ENCODE assay signal across 24 cellular contexts in genomic region chr2:128731994-128732650, GRCh38.
"Had no signal": no experiment of that assay in that cellular context is flagged by ENCODE, and none has a peak within 500 bp of the region (broad histone marks: within the 10 kb centered on the region; RNA-seq: fewer than 3 reads in every experiment).

No MANE protein-coding gene starts in this region.

- H3K4me3 Mint-ChIP-seq: effector memory CD8-positive, alpha-beta T cell; naive thymus-derived CD8-positive, alpha-beta T cell; nephron progenitor cell; stimulated activated naive CD8-positive, alpha-beta T cell treated with anti-CD3 and anti-CD28 coated beads, Interleukin-15, amount 100 ng/mL, for 72 hours had no signal

- H3K27me3 ChIP-seq: ovary, right lobe of liver, suprapubic skin, transverse colon, upper lobe of right lung, vagina had no signal

- DNase-seq: cortex of kidney; effector memory CD8-positive, alpha-beta T cell; erythroblast; hypothalamus; mesendoderm; naive thymus-derived CD8-positive, alpha-beta T cell; nephron progenitor cell; occipital lobe; retina; right lobe of liver; small intestine; stimulated activated CD4-positive, alpha-beta T cell treated with anti-CD3 and anti-CD28 coated beads, Interleukin-15, amount 100 ng/mL, for 24 hours; stimulated activated CD4-positive, alpha-beta T cell treated with anti-CD3 and anti-CD28 coated beads, Interleukin-4, amount 100 ng/mL, for 1 hour; stimulated activated CD8-positive, alpha-beta memory T cell treated with anti-CD3 and anti-CD28 coated beads, Interleukin-4, amount 100 ng/mL, for 48 hours; stimulated activated naive CD4-positive, alpha-beta T cell; stimulated activated naive CD8-positive, alpha-beta T cell treated with anti-CD3 and anti-CD28 coated beads, Interleukin-15, amount 100 ng/mL, for 72 hours; transverse colon; upper lobe of right lung had no signal

- H3K4me3 ChIP-seq: ovary, right lobe of liver, suprapubic skin, transverse colon, upper lobe of right lung, vagina had no signal

- H3K9me3 ChIP-seq: ovary, right lobe of liver, transverse colon, vagina had no signal

- H3K27ac ChIP-seq: ovary, right lobe of liver, suprapubic skin, transverse colon, upper lobe of right lung, vagina had no signal

- H3K36me3 ChIP-seq: ovary, right lobe of liver, suprapubic skin, transverse colon, upper lobe of right lung, vagina had no signal

- ATAC-seq: effector memory CD8-positive, alpha-beta T cell; naive thymus-derived CD8-positive, alpha-beta T cell; stimulated activated naive CD8-positive, alpha-beta T cell treated with anti-CD3 and anti-CD28 coated beads, Interleukin-15, amount 100 ng/mL, for 72 hours; upper lobe of right lung had no signal

- H3K27ac Mint-ChIP-seq: effector memory CD8-positive, alpha-beta T cell; nephron progenitor cell; stimulated activated naive CD8-positive, alpha-beta T cell treated with anti-CD3 and anti-CD28 coated beads, Interleukin-15, amount 100 ng/mL, for 72 hours had no signal

- FAIRE-seq: endometrium, frontal cortex, keratinocyte, small intestine had no signal
